Comparison of ENCODE assay signal across 1 cellular context in genomic region chr5:132177691-132178149, GRCh38.
TF ChIP-seq lines count a peak whose summit lies in the region.

No MANE protein-coding gene starts in this region.

TF ChIP-seq in K562, 482 proteins besides CTCF, POLR2A, EP300 and RAD21 (continued from another document and continues in another):
- TF ChIP-seq ZNF644 (tag; IDR thresholded peaks at IDR 0.05; ENCODE audit: low read depth) (no peak), ASH1L (IDR thresholded peaks at IDR 0.05; ENCODE audit: borderline replicate concordance, low read depth, partially characterized antibody) (no peak), NFATC3 (IDR thresholded peaks at IDR 0.05) (no peak), ZNF79 (CRISPR knock-in tag; IDR thresholded peaks at IDR 0.05; ENCODE audit: low read depth) (no peak), ATF6 (CRISPR knock-in tag; IDR thresholded peaks at IDR 0.05) (no peak), TAF9B (IDR thresholded peaks at IDR 0.05; ENCODE audit: partially characterized antibody) (no peak), NR2C2 (CRISPR knock-in tag; IDR thresholded peaks at IDR 0.05) (no peak), NR2C2 (tag; IDR thresholded peaks at IDR 0.05) (peak; percentile 43; the same call in 1 of the 2 replicates), POLR3G (IDR thresholded peaks at IDR 0.05; ENCODE audit: extremely low read depth, insufficient read length, insufficient replicate concordance) (no peak), ZNF512 (tag; IDR thresholded peaks at IDR 0.05) (no peak), ELK3 (CRISPR knock-in tag; IDR thresholded peaks at IDR 0.05) (no peak), RBM25 (IDR thresholded peaks at IDR 0.05; ENCODE audit: low read depth, low read length, severe bottlenecking) (no peak), ZFP36 (IDR thresholded peaks at IDR 0.05; ENCODE audit: low read depth, low read length, partially characterized antibody) (no peak), GABPB1 (CRISPR knock-in tag; IDR thresholded peaks at IDR 0.05) (peak; percentile 30; the same call in 1 of the 2 replicates), SMC3 (conservative IDR thresholded peaks at IDR 0.05; ENCODE audit: insufficient read depth, low read depth, low read length) (no peak), ZNF354B (CRISPR knock-in tag; IDR thresholded peaks at IDR 0.05) (no peak), ZNF444 (CRISPR knock-in tag; IDR thresholded peaks at IDR 0.05) (no peak), ZFPM2 (CRISPR knock-in tag; IDR thresholded peaks at IDR 0.05) (no peak), CEBPB (tag; IDR thresholded peaks at IDR 0.05) (0 out of 2 replicates have a peak, but pooled peaks have one; percentile 23), MCM5 (IDR thresholded peaks at IDR 0.05; ENCODE audit: low read depth) (no peak), HDAC8 (tag; IDR thresholded peaks at IDR 0.05) (no peak), MYNN (IDR thresholded peaks at IDR 0.05) (peak; percentile 64; the same call in 1 of the 2 replicates), MYNN (CRISPR knock-in tag; IDR thresholded peaks at IDR 0.05) (no peak), CCNT2 (IDR thresholded peaks at IDR 0.05; ENCODE audit: borderline replicate concordance, extremely low read depth, insufficient read length, low read depth, low read length) (no peak), HNRNPH1 (optimal IDR thresholded peaks at IDR 0.05; ENCODE audit: low read depth, low read length) (no peak), ZBTB8A (IDR thresholded peaks at IDR 0.05; ENCODE audit: partially characterized antibody) (no peak), ZNF583 (CRISPR knock-in tag; IDR thresholded peaks at IDR 0.05) (no peak), ETV6 (IDR thresholded peaks at IDR 0.05; ENCODE audit: borderline replicate concordance in 1 of 2, low read depth in 2 of 2, low read length in 1 of 2) (no peak), ETV6 (CRISPR knock-in tag; IDR thresholded peaks at IDR 0.05; ENCODE audit: borderline replicate concordance) (no peak), TEAD2 (tag; IDR thresholded peaks at IDR 0.05) (no peak), MBD2 (IDR thresholded peaks at IDR 0.05; ENCODE audit: borderline replicate concordance, low read depth) (0 out of 2 replicates have a peak, but pooled peaks have one; percentile 41), UBTF (IDR thresholded peaks at IDR 0.05; ENCODE audit: borderline replicate concordance in 1 of 2, low read depth in 2 of 2, low read length in 2 of 2) (no peak), GABPB2 (CRISPR knock-in tag; conservative IDR thresholded peaks at IDR 0.05) (no peak), CBFA2T2 (conservative IDR thresholded peaks at IDR 0.05) (peak; percentile 84)
- TF ChIP-seq, protein P1, sequence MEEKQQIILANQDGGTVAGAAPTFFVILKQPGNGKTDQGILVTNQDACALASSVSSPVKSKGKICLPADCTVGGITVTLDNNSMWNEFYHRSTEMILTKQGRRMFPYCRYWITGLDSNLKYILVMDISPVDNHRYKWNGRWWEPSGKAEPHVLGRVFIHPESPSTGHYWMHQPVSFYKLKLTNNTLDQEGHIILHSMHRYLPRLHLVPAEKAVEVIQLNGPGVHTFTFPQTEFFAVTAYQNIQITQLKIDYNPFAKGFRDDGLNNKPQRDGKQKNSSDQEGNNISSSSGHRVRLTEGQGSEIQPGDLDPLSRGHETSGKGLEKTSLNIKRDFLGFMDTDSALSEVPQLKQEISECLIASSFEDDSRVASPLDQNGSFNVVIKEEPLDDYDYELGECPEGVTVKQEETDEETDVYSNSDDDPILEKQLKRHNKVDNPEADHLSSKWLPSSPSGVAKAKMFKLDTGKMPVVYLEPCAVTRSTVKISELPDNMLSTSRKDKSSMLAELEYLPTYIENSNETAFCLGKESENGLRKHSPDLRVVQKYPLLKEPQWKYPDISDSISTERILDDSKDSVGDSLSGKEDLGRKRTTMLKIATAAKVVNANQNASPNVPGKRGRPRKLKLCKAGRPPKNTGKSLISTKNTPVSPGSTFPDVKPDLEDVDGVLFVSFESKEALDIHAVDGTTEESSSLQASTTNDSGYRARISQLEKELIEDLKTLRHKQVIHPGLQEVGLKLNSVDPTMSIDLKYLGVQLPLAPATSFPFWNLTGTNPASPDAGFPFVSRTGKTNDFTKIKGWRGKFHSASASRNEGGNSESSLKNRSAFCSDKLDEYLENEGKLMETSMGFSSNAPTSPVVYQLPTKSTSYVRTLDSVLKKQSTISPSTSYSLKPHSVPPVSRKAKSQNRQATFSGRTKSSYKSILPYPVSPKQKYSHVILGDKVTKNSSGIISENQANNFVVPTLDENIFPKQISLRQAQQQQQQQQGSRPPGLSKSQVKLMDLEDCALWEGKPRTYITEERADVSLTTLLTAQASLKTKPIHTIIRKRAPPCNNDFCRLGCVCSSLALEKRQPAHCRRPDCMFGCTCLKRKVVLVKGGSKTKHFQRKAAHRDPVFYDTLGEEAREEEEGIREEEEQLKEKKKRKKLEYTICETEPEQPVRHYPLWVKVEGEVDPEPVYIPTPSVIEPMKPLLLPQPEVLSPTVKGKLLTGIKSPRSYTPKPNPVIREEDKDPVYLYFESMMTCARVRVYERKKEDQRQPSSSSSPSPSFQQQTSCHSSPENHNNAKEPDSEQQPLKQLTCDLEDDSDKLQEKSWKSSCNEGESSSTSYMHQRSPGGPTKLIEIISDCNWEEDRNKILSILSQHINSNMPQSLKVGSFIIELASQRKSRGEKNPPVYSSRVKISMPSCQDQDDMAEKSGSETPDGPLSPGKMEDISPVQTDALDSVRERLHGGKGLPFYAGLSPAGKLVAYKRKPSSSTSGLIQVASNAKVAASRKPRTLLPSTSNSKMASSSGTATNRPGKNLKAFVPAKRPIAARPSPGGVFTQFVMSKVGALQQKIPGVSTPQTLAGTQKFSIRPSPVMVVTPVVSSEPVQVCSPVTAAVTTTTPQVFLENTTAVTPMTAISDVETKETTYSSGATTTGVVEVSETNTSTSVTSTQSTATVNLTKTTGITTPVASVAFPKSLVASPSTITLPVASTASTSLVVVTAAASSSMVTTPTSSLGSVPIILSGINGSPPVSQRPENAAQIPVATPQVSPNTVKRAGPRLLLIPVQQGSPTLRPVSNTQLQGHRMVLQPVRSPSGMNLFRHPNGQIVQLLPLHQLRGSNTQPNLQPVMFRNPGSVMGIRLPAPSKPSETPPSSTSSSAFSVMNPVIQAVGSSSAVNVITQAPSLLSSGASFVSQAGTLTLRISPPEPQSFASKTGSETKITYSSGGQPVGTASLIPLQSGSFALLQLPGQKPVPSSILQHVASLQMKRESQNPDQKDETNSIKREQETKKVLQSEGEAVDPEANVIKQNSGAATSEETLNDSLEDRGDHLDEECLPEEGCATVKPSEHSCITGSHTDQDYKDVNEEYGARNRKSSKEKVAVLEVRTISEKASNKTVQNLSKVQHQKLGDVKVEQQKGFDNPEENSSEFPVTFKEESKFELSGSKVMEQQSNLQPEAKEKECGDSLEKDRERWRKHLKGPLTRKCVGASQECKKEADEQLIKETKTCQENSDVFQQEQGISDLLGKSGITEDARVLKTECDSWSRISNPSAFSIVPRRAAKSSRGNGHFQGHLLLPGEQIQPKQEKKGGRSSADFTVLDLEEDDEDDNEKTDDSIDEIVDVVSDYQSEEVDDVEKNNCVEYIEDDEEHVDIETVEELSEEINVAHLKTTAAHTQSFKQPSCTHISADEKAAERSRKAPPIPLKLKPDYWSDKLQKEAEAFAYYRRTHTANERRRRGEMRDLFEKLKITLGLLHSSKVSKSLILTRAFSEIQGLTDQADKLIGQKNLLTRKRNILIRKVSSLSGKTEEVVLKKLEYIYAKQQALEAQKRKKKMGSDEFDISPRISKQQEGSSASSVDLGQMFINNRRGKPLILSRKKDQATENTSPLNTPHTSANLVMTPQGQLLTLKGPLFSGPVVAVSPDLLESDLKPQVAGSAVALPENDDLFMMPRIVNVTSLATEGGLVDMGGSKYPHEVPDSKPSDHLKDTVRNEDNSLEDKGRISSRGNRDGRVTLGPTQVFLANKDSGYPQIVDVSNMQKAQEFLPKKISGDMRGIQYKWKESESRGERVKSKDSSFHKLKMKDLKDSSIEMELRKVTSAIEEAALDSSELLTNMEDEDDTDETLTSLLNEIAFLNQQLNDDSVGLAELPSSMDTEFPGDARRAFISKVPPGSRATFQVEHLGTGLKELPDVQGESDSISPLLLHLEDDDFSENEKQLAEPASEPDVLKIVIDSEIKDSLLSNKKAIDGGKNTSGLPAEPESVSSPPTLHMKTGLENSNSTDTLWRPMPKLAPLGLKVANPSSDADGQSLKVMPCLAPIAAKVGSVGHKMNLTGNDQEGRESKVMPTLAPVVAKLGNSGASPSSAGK (IDR thresholded peaks at IDR 0.05) = peak; percentile 73
